19 cellular contexts compared by ENCODE assay signal in genomic region chr5:80697100-80697499, GRCh38. TPM values are rescaled to one million over a fixed set of nuclear protein-coding genes. Genes with fewer than 3 reads are reported as not detected.
DNase-seq lines count a peak whose midpoint lies in the region; ATAC-seq, FAIRE-seq and TF ChIP-seq lines count a peak whose summit lies in the region.
"Had no signal": no experiment of that assay in that cellular context is flagged by ENCODE, and none has a peak within 500 bp of the region (broad histone marks: within the 10 kb centered on the region; RNA-seq: fewer than 3 reads in every experiment).

No MANE protein-coding gene starts in this region.

- POLR2A ChIA-PET in A549 (lab: Yijun Ruan, JAX) = no interaction called here

- TF ChIP-seq CTCF in A549 (IDR thresholded peaks at IDR 0.05) (no peak), foreskin fibroblast (IDR thresholded peaks at IDR 0.05; ENCODE audit: low read depth, low read length) (no peak)

- no peaks in the 10 kb centered on the region for H3K9me3 ChIP-seq in A549
- no peaks in the 10 kb centered on the region for H3K9me3 ChIP-seq in small intestine (ENCODE audit: control insufficient read depth, low read depth)
- H3K9me3 ChIP-seq: BE2C, Caco-2 had no signal

- no peak for ATAC-seq in A549
- ATAC-seq: GM12878 had no signal

- peak; percentile 7 for FAIRE-seq in A549 (lab: Jason Lieb, UNC)
- no peak for FAIRE-seq in small intestine (lab: Jason Lieb, UNC)
- FAIRE-seq: D721Med, GM12878, H1 had no signal

- H3K27ac ChIP-seq in A549 (no peak overlapping the region), small intestine (ENCODE audit: low read depth in 1 of 2, low read length in 1 of 2) (no peak overlapping the region)
- H3K27ac ChIP-seq: HL-60 had no signal

- H3K36me3 ChIP-seq in small intestine (ENCODE audit: control insufficient read depth in 2 of 2, insufficient read depth in 2 of 2, low read length in 2 of 2) = peaks cover 0 to 2% of the 10 kb centered on the region in 2 donors
- H3K36me3 ChIP-seq: BE2C had no signal

- H3K4me2 ChIP-seq in A549 = no peak overlapping the region

- H3K27me3 ChIP-seq in small intestine (ENCODE audit: control insufficient read depth in 2 of 2, insufficient read depth in 2 of 2, low read length in 2 of 2) = no peaks in the 10 kb centered on the region
- H3K27me3 ChIP-seq: BE2C had no signal

- H3K4me3 ChIP-seq in A549 = no peak overlapping the region
- H3K4me3 ChIP-seq in small intestine (ENCODE audit: low read depth in 1 of 2, low read length in 2 of 2) = no peak overlapping the region
- H3K4me3 ChIP-seq in foreskin fibroblast (ENCODE audit: low read depth in 1 of 2, low read length in 2 of 2) = no peak overlapping the region
- H3K4me3 ChIP-seq: GM12878 had no signal

- 62% methylated on average over 3 of the region's 3 CpGs for WGBS in A549 (ENCODE audit: missing lambda C conversion rate)
- 18 to 63% (median 37%) methylated on average over 3 of the region's 3 CpGs for WGBS in small intestine, 3 donors

- CTCF ChIA-PET in A549 (lab: Yijun Ruan, JAX) = interaction anchor here (0.6 to 1.6 kb wide), 2 partner anchors 192 to 498 kb away, joined by 4 read pairs; no protein-coding TSS in a partner anchor

- H3K4me1 ChIP-seq in A549 (no peaks in the 10 kb centered on the region), small intestine (ENCODE audit: control insufficient read depth in 2 of 2, insufficient read depth in 1 of 2, low read depth in 1 of 2, low read length in 1 of 2) (no peaks in the 10 kb centered on the region)
- H3K4me1 ChIP-seq: BE2C had no signal

- TF ChIP-seq EP300 in A549 (IDR thresholded peaks at IDR 0.05) = no peak

- TF ChIP-seq POLR2A in A549 (IDR thresholded peaks at IDR 0.05; ENCODE audit: low read length) = no peak

- DNase-seq in A549 (ENCODE audit: low read depth in 1 of 2, low spot score in 1 of 2) = no peak
- DNase-seq in NCI-H69 (lab: John Stamatoyannopoulos, UW) = peak; percentile 28
- peak; percentile 4 for DNase-seq in kidney tubule cell (ENCODE audit: low spot score)
- DNase-seq in small intestine = peak; percentile 18
- no peak for DNase-seq in COLO829 (ENCODE audit: low spot score)
- no peak for DNase-seq in foreskin fibroblast
- DNase-seq: ACHN; BE2C; C1 segment of cervical spinal cord; Caco-2; CD4-positive, CD25-positive, alpha-beta regulatory T cell; CD8-positive, alpha-beta memory T cell; DMS79 treated with DMSO at 0.1 percent for 48 hours; GF-D8; H9 had no signal

- TF ChIP-seq RAD21 in A549 (conservative IDR thresholded peaks at IDR 0.05 in 1 of 2, IDR thresholded peaks at IDR 0.05 in 1 of 2) = no peak

TF ChIP-seq in A549, 52 proteins besides CTCF, POLR2A, EP300 and RAD21:
- TF ChIP-seq HOXA7 (CRISPR knock-in tag; IDR thresholded peaks at IDR 0.05) (no peak), SREBF2 (IDR thresholded peaks at IDR 0.05) (no peak), ATOH8 (CRISPR knock-in tag; IDR thresholded peaks at IDR 0.05; ENCODE audit: low read depth) (no peak), CBX8 (IDR thresholded peaks at IDR 0.05) (no peak), JUN (IDR thresholded peaks at IDR 0.05) (no peak), RFX5 (IDR thresholded peaks at IDR 0.05) (no peak), KDM5A (IDR thresholded peaks at IDR 0.05) (no peak), BHLHE40 (IDR thresholded peaks at IDR 0.05; ENCODE audit: low read depth, low read length) (no peak), ZFP36 (IDR thresholded peaks at IDR 0.05; ENCODE audit: borderline replicate concordance, partially characterized antibody) (no peak), CBX2 (IDR thresholded peaks at IDR 0.05; ENCODE audit: borderline replicate concordance, low read depth) (no peak)

RNA-seq across cellular contexts. Expression of gene DHFR, which starts 42.3 kb away (rescaled TPM):
- polyA plus RNA-seq in A549 (2011; rRNA removed) (44.3 and 61.3 TPM in 2 replicates), A549 (2017; fragmentation: RNase III; extraction: RNeasy Plus Mini Kit Qiagen cat#74134 plus additional on column Dnase treatment) (87.0 to 99.4 TPM (median 91.1 TPM) in 3 replicates), small intestine (10 to 100 TPM; 13.5 to 39.7 (median 26.4) TPM)
- polyA plus RNA-seq in A549 (2012; cell fraction: cytosol; rRNA removed) = 35.0 and 39.0 TPM in 2 replicates
- 12.8 and 19.0 TPM in 2 replicates for polyA plus RNA-seq in A549 (2012; cell fraction: nucleus; rRNA removed)
- 25.1 and 40.2 TPM in 2 replicates for polyA minus RNA-seq in A549 (2011; rRNA and poly(A)+ RNA removed)

RNA-seq across cellular contexts. Expression of gene MSH3, which starts 42.6 kb away (rescaled TPM):
- polyA plus RNA-seq in A549 (2011; rRNA removed) (11.0 and 13.1 TPM in 2 replicates), A549 (2017; fragmentation: RNase III; extraction: RNeasy Plus Mini Kit Qiagen cat#74134 plus additional on column Dnase treatment) (9.0 to 9.3 TPM (median 9.3 TPM) in 3 replicates), small intestine (1 to 10 TPM; 3.5 to 5.1 (median 4.5) TPM)
- 2.4 and 2.8 TPM in 2 replicates for polyA plus RNA-seq in A549 (2012; cell fraction: cytosol; rRNA removed)
- polyA plus RNA-seq in A549 (2012; cell fraction: nucleus; rRNA removed) = 1.0 and 1.6 TPM in 2 replicates
- 8.1 and 8.5 TPM in 2 replicates for polyA minus RNA-seq in A549 (2011; rRNA and poly(A)+ RNA removed)

Comparison
In these comparisons a context has a peak if more than half of its experiments do, and no peak if none do; other contexts are left out.
1. DNase-seq: peak in NCI-H69 (single experiment), kidney tubule cell (single experiment) and small intestine (single experiment); none in A549 (0 of 2), COLO829 (single experiment) and foreskin fibroblast (0 of 2).